27 cellular contexts compared by ENCODE assay signal in genomic region chr1:6711174-6711573, GRCh38.
"Had no signal": no experiment of that assay in that cellular context is flagged by ENCODE, and none has a peak within 500 bp of the region (broad histone marks: within the 10 kb centered on the region; RNA-seq: fewer than 3 reads in every experiment).

No MANE protein-coding gene starts in this region.

- FAIRE-seq: urothelium cell line had no signal

- H3K27ac ChIP-seq: stomach, suprapubic skin, testis, thoracic aorta, thyroid gland, tibial artery, tibial nerve, transverse colon, upper lobe of left lung, upper lobe of right lung, uterus, vagina had no signal

- DNase-seq: stimulated activated CD4-positive, alpha-beta T cell treated with anti-CD3 and anti-CD28 coated beads, Interleukin-2, amount 100 ng/mL, for 48 hours; stimulated activated CD4-positive, alpha-beta T cell treated with anti-CD3 and anti-CD28 coated beads, Interleukin-4, amount 100 ng/mL, for 1 hour; stimulated activated CD4-positive, alpha-beta T cell treated with anti-CD3 and anti-CD28 coated beads, Interleukin-4, amount 100 ng/mL, for 24 hours; stimulated activated CD4-positive, alpha-beta T cell treated with anti-CD3 and anti-CD28 coated beads, Interleukin-4, amount 100 ng/mL, for 4 hours; stimulated activated CD8-positive, alpha-beta memory T cell treated with anti-CD3 and anti-CD28 coated beads, Interleukin-4, amount 100 ng/mL, for 48 hours; stimulated activated naive B cell treated with anti-CD40 and anti-IgM and Interleukin-4, amounts not matched to agents 10 μg/mL and 1 μg/mL and 100 μg/mL, for 72 hours; stimulated activated naive CD4-positive, alpha-beta T cell; stimulated activated naive CD4-positive, alpha-beta T cell treated with Interleukin-2 at 50 U/mL for 16 hours; stimulated activated naive CD8-positive, alpha-beta T cell treated with anti-CD3 and anti-CD28 coated beads, Interleukin-15, amount 100 ng/mL, for 72 hours; stimulated activated naive CD8-positive, alpha-beta T cell treated with anti-CD3 and anti-CD28 coated beads, Interleukin-15, Interleukin-2, amounts not matched to agents 100 U/mL and 50 U/mL, for 24 hours; stomach; substantia nigra; testis; thyroid gland; tibial artery; transverse colon; trophoblast cell; upper lobe of left lung; upper lobe of right lung; uterus had no signal

- H3K4me1 ChIP-seq: stomach, suprapubic skin, testis, thyroid gland, tibial artery, tibial nerve, upper lobe of left lung, upper lobe of right lung, uterus, vagina had no signal

- ATAC-seq: stimulated activated effector memory CD8-positive, alpha-beta T cell treated with anti-CD3 and anti-CD28 coated beads, Interleukin-12 subunit alpha, Interleukin-12 subunit beta, amount 100 ng/mL, for 72 hours; stimulated activated memory B cell treated with anti-CD40 and anti-IgM and Interleukin-4, amounts not matched to agents 10 μg/mL and 1 μg/mL and 100 μg/mL, for 72 hours; stimulated activated naive B cell treated with anti-CD40 and anti-IgM and Interleukin-4, amounts not matched to agents 10 μg/mL and 1 μg/mL and 100 μg/mL, for 72 hours; stimulated activated naive CD8-positive, alpha-beta T cell treated with anti-CD3 and anti-CD28 coated beads, Interleukin-15, amount 100 ng/mL, for 72 hours; stimulated activated naive CD8-positive, alpha-beta T cell treated with anti-CD3 and anti-CD28 coated beads, Interleukin-15, Interleukin-2, amounts not matched to agents 100 U/mL and 50 U/mL, for 24 hours; upper lobe of right lung had no signal

- H3K4me3 ChIP-seq: stomach, suprapubic skin, testis, thoracic aorta, thyroid gland, tibial artery, tibial nerve, transverse colon, upper lobe of left lung, upper lobe of right lung, uterus, vagina had no signal

- H3K27me3 ChIP-seq: stomach, testis, thyroid gland, tibial nerve, transverse colon, upper lobe of left lung, upper lobe of right lung, uterus, vagina had no signal

- H3K36me3 ChIP-seq: stomach, suprapubic skin, thoracic aorta, thyroid gland, tibial artery, tibial nerve, transverse colon, upper lobe of left lung, upper lobe of right lung, uterus, vagina had no signal

- H3K9me3 ChIP-seq: suprapubic skin, testis, thyroid gland, uterus, vagina had no signal
